In genomic region chr3:89107461-89108035, GRCh38 we compare ENCODE assay signal across 1 cellular context.
TF ChIP-seq lines count a peak whose summit lies in the region.

EPHA3 (plus strand) TSS chr3:89107621; CDS start chr3:89107749, 128 bp downstream.

TF ChIP-seq in HepG2, 621 proteins besides CTCF, POLR2A, EP300 and RAD21 (continued from another document):
- TF ChIP-seq HDAC2 (CRISPR knock-in tag; IDR thresholded peaks at IDR 0.05) (peak; percentile 42; the same call in 1 of the 2 replicates), NR2F1 (CRISPR knock-in tag; IDR thresholded peaks at IDR 0.05) (no peak), HIVEP1 (CRISPR knock-in tag; IDR thresholded peaks at IDR 0.05) (peak; percentile 11; the same call in 1 of the 2 replicates), THAP11 (CRISPR knock-in tag; IDR thresholded peaks at IDR 0.05) (no peak), NR2C2 (CRISPR knock-in tag; IDR thresholded peaks at IDR 0.05; ENCODE audit: borderline replicate concordance) (no peak), ZNF773 (CRISPR knock-in tag; IDR thresholded peaks at IDR 0.05; ENCODE audit: borderline replicate concordance) (no peak)
TF ChIP-seq in HepG2: peak in this region for 29.
